9 cellular contexts compared by ENCODE assay signal in the genomic region with DNA sequence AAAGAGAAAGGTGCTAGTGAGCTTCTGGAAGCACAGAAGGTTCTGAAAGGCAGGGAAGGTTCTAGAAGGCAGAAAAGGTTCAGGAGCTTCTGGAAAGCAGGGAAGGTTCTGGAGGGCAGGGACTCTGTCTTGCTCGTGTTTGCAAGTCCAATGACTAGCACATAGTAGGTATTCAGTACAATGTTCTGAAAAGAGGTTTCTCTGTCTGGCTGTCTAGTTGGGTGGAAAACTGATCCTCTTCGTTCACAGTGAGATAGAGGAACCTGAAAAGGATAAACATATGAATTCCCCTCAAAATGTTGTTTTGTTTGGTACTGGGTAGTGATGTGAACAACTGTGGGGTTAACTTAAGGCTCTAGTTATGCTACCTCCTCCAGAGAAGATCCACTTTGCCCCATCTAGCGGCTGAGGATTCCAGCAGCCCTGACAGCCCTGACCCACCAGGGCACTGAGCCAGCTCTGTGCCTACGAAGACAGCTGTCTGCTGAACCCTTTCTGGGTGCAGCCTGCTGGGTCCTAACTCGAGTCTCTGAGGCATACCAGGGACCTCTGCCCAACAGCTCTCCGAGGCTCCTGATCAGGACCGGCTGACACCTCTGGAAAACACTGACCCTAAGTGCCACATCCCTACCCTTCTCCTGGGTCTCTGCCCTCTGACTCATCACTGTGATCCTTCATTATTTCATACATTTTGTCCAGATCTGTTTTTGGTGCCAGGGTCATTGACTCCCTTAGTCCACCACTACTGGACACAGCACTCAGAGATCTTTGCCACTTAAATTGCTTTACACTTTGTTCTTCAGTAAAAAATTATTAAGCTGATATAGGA. TPM values are rescaled to one million over a fixed set of nuclear protein-coding genes. Genes with fewer than 3 reads are reported as not detected.
DNase-seq lines count a peak whose midpoint lies in the region; ATAC-seq and TF ChIP-seq lines count a peak whose summit lies in the region.
"Had no signal": no experiment of that assay in that cellular context is flagged by ENCODE, and none has a peak within 500 bp of the region (broad histone marks: within the 10 kb centered on the region; RNA-seq: fewer than 3 reads in every experiment).

No MANE protein-coding gene starts in this region.

- H3K4me2 ChIP-seq in Loucy (ENCODE audit: low read depth, low read length, poor library complexity, severe bottlenecking) (no peak overlapping the region), mesendoderm (ENCODE audit: low read length) (no peak overlapping the region), PC-3 (ENCODE audit: low read length) (no peak overlapping the region)
- H3K4me2 ChIP-seq: PC-9 had no signal

- H2AFZ ChIP-seq in Loucy (ENCODE audit: low read length), result no peak overlapping the region
- no peak overlapping the region for H2AFZ ChIP-seq in PC-3 (ENCODE audit: low read length)
- H2AFZ ChIP-seq: PC-9 had no signal

- no peak overlapping the region for H3K23ac ChIP-seq in mesendoderm (ENCODE audit: low read length)

- POLR2A ChIA-PET in PC-3 (lab: Charles Lee; ENCODE audit: unreplicated experiment), result no interaction called here

- H3K9me2 ChIP-seq in Loucy (replicated peaks; ENCODE audit: low read depth, low read length) (no peaks in the 10 kb centered on the region), PC-3 (replicated peaks; ENCODE audit: low read length) (no peaks in the 10 kb centered on the region)

- H3K4me1 ChIP-seq in Loucy (ENCODE audit: insufficient read depth, low read length, poor library complexity, severe bottlenecking) (no peaks in the 10 kb centered on the region), RWPE2 (ENCODE audit: insufficient read depth, poor library complexity, severe bottlenecking) (no peaks in the 10 kb centered on the region), mesendoderm (ENCODE audit: control insufficient read depth, low read depth, low read length) (no peaks in the 10 kb centered on the region), PC-3 (ENCODE audit: insufficient read depth, low read length) (no peaks in the 10 kb centered on the region)
- H3K4me1 ChIP-seq: lower lobe of right lung had no signal

- no peaks in the 10 kb centered on the region for H3K27me3 ChIP-seq in Loucy (ENCODE audit: insufficient read depth, low read length, poor library complexity, severe bottlenecking)
- H3K27me3 ChIP-seq in RWPE2 (ENCODE audit: insufficient read depth, poor library complexity, severe bottlenecking), result peaks cover 24% of the 10 kb centered on the region
- H3K27me3 ChIP-seq in mesendoderm (ENCODE audit: insufficient read depth, low read length, poor library complexity), result peaks cover 3% of the 10 kb centered on the region
- H3K27me3 ChIP-seq in PC-3 (ENCODE audit: low read length), result no peaks in the 10 kb centered on the region
- H3K27me3 ChIP-seq in WERI-Rb-1 (ENCODE audit: insufficient read depth, low read depth, severe bottlenecking), result no peaks in the 10 kb centered on the region

- H2BK120ac ChIP-seq in mesendoderm (ENCODE audit: low read depth, low read length), result no peak overlapping the region

- H3K79me2 ChIP-seq in Loucy (ENCODE audit: insufficient read depth, low read length) (no peaks in the 10 kb centered on the region), mesendoderm (ENCODE audit: control insufficient read depth, insufficient read depth, low read length) (no peaks in the 10 kb centered on the region), PC-3 (ENCODE audit: low read length) (no peaks in the 10 kb centered on the region)

- H2BK15ac ChIP-seq in mesendoderm (replicated peaks; ENCODE audit: low read depth), result no peak overlapping the region

- H3K9me3 ChIP-seq in Loucy (ENCODE audit: insufficient read depth, low read depth, low read length) (peaks cover 9% of the 10 kb centered on the region; the same call in 1 of the 2 replicates), RWPE2 (ENCODE audit: severe bottlenecking) (no peaks in the 10 kb centered on the region), PC-3 (ENCODE audit: low read length) (no peaks in the 10 kb centered on the region), WERI-Rb-1 (ENCODE audit: severe bottlenecking) (no peaks in the 10 kb centered on the region)
- H3K9me3 ChIP-seq: lower lobe of right lung had no signal

- H3K27ac ChIP-seq in RWPE2 (ENCODE audit: poor library complexity, severe bottlenecking) (no peak overlapping the region), mesendoderm (ENCODE audit: low read depth, low read length) (no peak overlapping the region), PC-3 (ENCODE audit: low read length) (no peak overlapping the region), WERI-Rb-1 (no peak overlapping the region)
- H3K27ac ChIP-seq: lower lobe of right lung, PC-9 had no signal

- no peak overlapping the region for H2BK5ac ChIP-seq in mesendoderm (ENCODE audit: low read length)

- H4K5ac ChIP-seq in mesendoderm (ENCODE audit: low read length), result no peak overlapping the region

- H3K18ac ChIP-seq in mesendoderm (ENCODE audit: low read length), result no peak overlapping the region

- no peaks in the 10 kb centered on the region for H3K79me1 ChIP-seq in mesendoderm (ENCODE audit: low read length)

- BruUV-seq in PC-3 (replicated peaks; lab: Mats Ljungman, UMichigan), result no TSS peak

- no peak overlapping the region for H2AK5ac ChIP-seq in mesendoderm (ENCODE audit: low read length)

- CTCF ChIA-PET in PC-3 (lab: Charles Lee), result no interaction called here

- no peak overlapping the region for H3K56ac ChIP-seq in mesendoderm (ENCODE audit: low read length)

- no peak overlapping the region for H3K9ac ChIP-seq in Loucy (ENCODE audit: low read depth, low read length, poor library complexity, severe bottlenecking)
- H3K9ac ChIP-seq in mesendoderm (ENCODE audit: low read length), result no peak overlapping the region
- H3K9ac ChIP-seq in PC-3 (ENCODE audit: low read length), result no peak overlapping the region

- H4K20me1 ChIP-seq in Loucy (ENCODE audit: insufficient read depth, low read length, poor library complexity, severe bottlenecking), result no peaks in the 10 kb centered on the region
- no peaks in the 10 kb centered on the region for H4K20me1 ChIP-seq in PC-3 (ENCODE audit: low read length)

- DNase-seq in RWPE2 (ENCODE audit: low spot score), result no peak
- DNase-seq in mesendoderm, result peak; percentile 30
- no peak for DNase-seq in PC-3
- no peak for DNase-seq in WERI-Rb-1
- DNase-seq: lower lobe of right lung, PC-9 had no signal

- H3F3A ChIP-seq in Loucy (ENCODE audit: low read depth) (no peaks in the 10 kb centered on the region), PC-3 (ENCODE audit: low read length, unreplicated experiment) (no peaks in the 10 kb centered on the region)

- TF ChIP-seq CTCF in GM12873 (IDR thresholded peaks at IDR 0.05; ENCODE audit: insufficient read depth, low read depth, low read length, missing control alignments) (peak; percentile 15), Loucy (conservative IDR thresholded peaks at IDR 0.05; ENCODE audit: low read length) (peak; percentile 15; the same call in 1 of the 2 replicates), RWPE2 (IDR thresholded peaks at IDR 0.05; ENCODE audit: poor library complexity, severe bottlenecking) (peak; percentile 23), PC-3 (conservative IDR thresholded peaks at IDR 0.05; ENCODE audit: low read depth, low read length) (no peak), WERI-Rb-1 (IDR thresholded peaks at IDR 0.05; ENCODE audit: low read depth, low read length) (no peak)

- ATAC-seq in RWPE2 (ENCODE audit: low read depth) (peak; percentile 85), PC-3 (no peak), HG02884 (IDR thresholded peaks at IDR 0.05; ENCODE audit: unreplicated experiment) (no peak)
- ATAC-seq: lower lobe of right lung had no signal

- H3K4ac ChIP-seq in mesendoderm (ENCODE audit: low read depth, low read length), result no peak overlapping the region

- H4K8ac ChIP-seq in mesendoderm (ENCODE audit: low read depth, low read length), result no peak overlapping the region

- intact Hi-C loops in PC-3 (cut with micrococcal nuclease), result no loop called here

- no peak overlapping the region for H3K4me3 ChIP-seq in Loucy (ENCODE audit: low read length, poor library complexity, severe bottlenecking)
- no peak overlapping the region for H3K4me3 ChIP-seq in RWPE2 (ENCODE audit: severe bottlenecking)
- H3K4me3 ChIP-seq in mesendoderm (ENCODE audit: low read length), result no peak overlapping the region
- H3K4me3 ChIP-seq in PC-3 (ENCODE audit: low read length), result no peak overlapping the region
- no peak overlapping the region for H3K4me3 ChIP-seq in WERI-Rb-1 (ENCODE audit: low read depth, low read length)
- H3K4me3 ChIP-seq: lower lobe of right lung, PC-9 had no signal

- H3K36me3 ChIP-seq in Loucy (ENCODE audit: insufficient read depth, low read length) (no peaks in the 10 kb centered on the region), RWPE2 (ENCODE audit: low read depth) (no peaks in the 10 kb centered on the region), mesendoderm (ENCODE audit: control insufficient read depth, insufficient read depth, low read length) (no peaks in the 10 kb centered on the region), PC-3 (ENCODE audit: low read depth, low read length) (no peaks in the 10 kb centered on the region), WERI-Rb-1 (no peaks in the 10 kb centered on the region)
- H3K36me3 ChIP-seq: lower lobe of right lung had no signal

- WGBS in mesendoderm (ENCODE audit: extremely low coverage, insufficient coverage, low lambda C conversion rate), result no CpG with 5 or more reads among the region's 7 CpGs

RNA-seq across cellular contexts. Expression of a gene that starts 15.4 kb away (rescaled TPM):
- 0.59 TPM for polyA plus RNA-seq in mesendoderm (2013, experiment 1 of 2)
- polyA plus RNA-seq in mesendoderm (2013, experiment 2 of 2), result 0.45 TPM
- 3.2 and 3.6 TPM in 2 replicates for total RNA-seq in PC-3 (2014; rRNA removed)
- total RNA-seq: PC-9 had no signal

Comparison
In these comparisons a context has a peak if more than half of its experiments do, and no peak if none do; other contexts are left out.
1. CTCF ChIP-seq: peak in GM12873 (single experiment), Loucy (single experiment) and RWPE2 (single experiment); none in PC-3 (single experiment) and WERI-Rb-1 (single experiment).